8 cellular contexts compared by ENCODE assay signal in genomic region chr3:128846501-128846900, GRCh38. TPM values are rescaled to one million over a fixed set of nuclear protein-coding genes. Genes with fewer than 3 reads are reported as not detected.
DNase-seq lines count a peak whose midpoint lies in the region; ATAC-seq, FAIRE-seq and TF ChIP-seq lines count a peak whose summit lies in the region.

No MANE protein-coding gene starts in this region.

- CTCF ChIA-PET in MCF 10A (lab: Yijun Ruan, JAX) = interaction anchor here (0.6 kb wide), 1 partner anchor 205 kb away, joined by 3 read pairs; no protein-coding TSS in a partner anchor

- FAIRE-seq in GM12892 (lab: Jason Lieb, UNC) = no peak

- H3K4me3 Mint-ChIP-seq in T-helper 17 cell (peak overlapping the region; percentile 94), MCF 10A (ENCODE audit: unreplicated experiment) (no peak overlapping the region)

- intact Hi-C loops in left ventricle myocardium superior (cut with micrococcal nuclease) (no loop called here), MCF 10A (cut with micrococcal nuclease) (no loop called here)

- POLR2A ChIA-PET in MCF 10A (lab: Yijun Ruan, JAX) = interaction anchor here (0.6 kb wide), 1 partner anchor 21 kb away, joined by 3 read pairs; no protein-coding TSS in a partner anchor

- TF ChIP-seq POLR2A in GM12892 (IDR thresholded peaks at IDR 0.05; ENCODE audit: low read depth, low read length) = no peak

- H3K9me3 Mint-ChIP-seq in MCF 10A (ENCODE audit: unreplicated experiment) = no peaks in the 10 kb centered on the region

- DNase-seq in T-helper 17 cell (no peak), left ventricle myocardium superior (peak; percentile 41), GM12892 (ENCODE audit: insufficient read length) (no peak), MCF 10A (ENCODE audit: unreplicated experiment) (no peak)
- DNase-seq in stimulated activated CD8-positive, alpha-beta memory T cell treated with anti-CD3 and anti-CD28 coated beads, Interleukin-4, amount 100 ng/mL, for 48 hours = peak; percentile 50
- DNase-seq in effector CD8-positive, alpha-beta T cell (lab: John Stamatoyannopoulos, UW) = no peak

- ATAC-seq in HG02759 (IDR thresholded peaks at IDR 0.05; ENCODE audit: unreplicated experiment) (peak; percentile 6), T-helper 17 cell (peak; percentile 33), left ventricle myocardium superior (peak; percentile 18), GM18873 (IDR thresholded peaks at IDR 0.05; ENCODE audit: low FRiP score, unreplicated experiment) (no peak)

- no peak for TF ChIP-seq CTCF in MCF 10A (IDR thresholded peaks at IDR 0.05; ENCODE audit: unreplicated experiment)

- H3K4me1 Mint-ChIP-seq in T-helper 17 cell = peaks cover 11% of the 10 kb centered on the region
- peaks cover 11% of the 10 kb centered on the region for H3K4me1 Mint-ChIP-seq in MCF 10A (ENCODE audit: insufficient read depth, unreplicated experiment)

- H3K9me3 ChIP-seq in T-helper 17 cell (ENCODE audit: control insufficient read depth, low read length, poor library complexity, severe bottlenecking) = no peaks in the 10 kb centered on the region

- H3K36me3 Mint-ChIP-seq in T-helper 17 cell (ENCODE audit: low read depth) (no peaks in the 10 kb centered on the region), MCF 10A (ENCODE audit: insufficient read depth, unreplicated experiment) (no peaks in the 10 kb centered on the region)

- H3K27me3 Mint-ChIP-seq in T-helper 17 cell = no peaks in the 10 kb centered on the region
- H3K27me3 Mint-ChIP-seq in MCF 10A (ENCODE audit: insufficient read depth, unreplicated experiment) = no peaks in the 10 kb centered on the region

- BruUV-seq in MCF 10A (replicated peaks; lab: Mats Ljungman, UMichigan) = no TSS peak

- peak overlapping the region; percentile 95 for H3K27ac Mint-ChIP-seq in T-helper 17 cell
- H3K27ac Mint-ChIP-seq in MCF 10A (ENCODE audit: low read depth, unreplicated experiment) = no peak overlapping the region

RNA-seq across cellular contexts. Expression of gene ACAD9, which starts 32.9 kb away (rescaled TPM):
- total RNA-seq in T-helper 17 cell (10 to 100 TPM; 37.0 to 62.4 TPM), left ventricle myocardium superior (50.4 TPM), MCF 10A (2022) (43.1 and 44.7 TPM in 2 replicates)
- 20.8 TPM for polyA plus RNA-seq in GM12892 (2012; ENCODE audit: missing spikeins)

Comparison
In these comparisons a context has a peak if more than half of its experiments do, and no peak if none do; other contexts are left out.
1. DNase-seq: peak in left ventricle myocardium superior (single experiment) and stimulated activated CD8-positive, alpha-beta memory T cell treated with anti-CD3 and anti-CD28 coated beads, Interleukin-4, amount 100 ng/mL, for 48 hours (single experiment); none in T-helper 17 cell (0 of 3), GM12892 (single experiment), MCF 10A (single experiment) and effector CD8-positive, alpha-beta T cell (single experiment).